1 cellular context compared by ENCODE assay signal in genomic region chr13:98529171-98529570, GRCh38.
TF ChIP-seq lines count a peak whose summit lies in the region.

No MANE protein-coding gene starts in this region.

TF ChIP-seq in GM23338, 12 proteins besides CTCF, POLR2A, EP300 and RAD21 (continued from another document):
- TF ChIP-seq ZNF462 (CRISPR knock-in tag; IDR thresholded peaks at IDR 0.05) (no peak), STAT1 (IDR thresholded peaks at IDR 0.05; ENCODE audit: unreplicated experiment) (no peak), CREB1 (CRISPR knock-in tag; IDR thresholded peaks at IDR 0.05; ENCODE audit: low read depth) (no peak), ZNF114 (CRISPR knock-in tag; IDR thresholded peaks at IDR 0.05) (no peak), REST (IDR thresholded peaks at IDR 0.05; ENCODE audit: unreplicated experiment) (no peak), NANOG (IDR thresholded peaks at IDR 0.05; ENCODE audit: borderline replicate concordance) (no peak), ETS1 (IDR thresholded peaks at IDR 0.05) (no peak)
